9 cellular contexts compared by ENCODE assay signal in genomic region chr15:78242128-78242527, GRCh38. TPM values are rescaled to one million over a fixed set of nuclear protein-coding genes. Genes with fewer than 3 reads are reported as not detected.
DNase-seq lines count a peak whose midpoint lies in the region; ATAC-seq and TF ChIP-seq lines count a peak whose summit lies in the region.
"Had no signal": no experiment of that assay in that cellular context is flagged by ENCODE, and none has a peak within 500 bp of the region (broad histone marks: within the 10 kb centered on the region; RNA-seq: fewer than 3 reads in every experiment).

No MANE protein-coding gene starts in this region.

- H3K27me3 ChIP-seq in DOHH2 (ENCODE audit: control insufficient read depth, low read length): peaks cover 5% of the 10 kb centered on the region
- no peaks in the 10 kb centered on the region for H3K27me3 ChIP-seq in lower lobe of right lung (ENCODE audit: low read depth)
- H3K27me3 ChIP-seq: upper lobe of left lung had no signal

- no peak for ATAC-seq in activated CD8-positive, alpha-beta T cell treated with anti-CD3 and anti-CD28 coated beads, Interleukin-2, amount 10 ng/mL, durations not matched to agents 7 days and 5 days
- ATAC-seq in lower lobe of right lung (peak in 1 of 2 donors; percentile 14), HG03469 (IDR thresholded peaks at IDR 0.05; ENCODE audit: unreplicated experiment) (no peak)

- no peaks in the 10 kb centered on the region for H3K79me2 ChIP-seq in DOHH2 (ENCODE audit: control insufficient read depth, low read length)

- CTCF ChIA-PET in activated CD8-positive, alpha-beta T cell treated with anti-CD3 and anti-CD28 coated beads, Interleukin-2, amount 10 ng/mL, durations not matched to agents 7 days and 5 days (lab: Charles Lee): interaction anchor here (0.6 to 5.6 kb wide), 19 partner anchors 12 to 294 kb away, joined by 3 to 107 read pairs (median 7); partner anchors contain the start of genes CIB2, DNAJA4 and SKIC8

- intact Hi-C loops in lower lobe of right lung (cut with DNase I): no loop called here

- H3K9me3 ChIP-seq in DOHH2 (ENCODE audit: control insufficient read depth, insufficient read depth, low read length): no peaks in the 10 kb centered on the region
- no peaks in the 10 kb centered on the region for H3K9me3 ChIP-seq in lower lobe of right lung
- H3K9me3 ChIP-seq: upper lobe of left lung had no signal

- no peaks in the 10 kb centered on the region for H3F3A ChIP-seq in DOHH2 (ENCODE audit: control insufficient read depth, insufficient read depth)

- H3K36me3 ChIP-seq in DOHH2 (ENCODE audit: control insufficient read depth, low read length): no peaks in the 10 kb centered on the region
- no peaks in the 10 kb centered on the region for H3K36me3 ChIP-seq in lower lobe of right lung
- H3K36me3 ChIP-seq: upper lobe of left lung had no signal

- H3K36me3 Mint-ChIP-seq in activated CD8-positive, alpha-beta T cell treated with anti-CD3 and anti-CD28 coated beads, Interleukin-2, amount 10 ng/mL, durations not matched to agents 7 days and 5 days (ENCODE audit: low read depth): no peaks in the 10 kb centered on the region

- no peaks in the 10 kb centered on the region for H3K9me3 Mint-ChIP-seq in activated CD8-positive, alpha-beta T cell treated with anti-CD3 and anti-CD28 coated beads, Interleukin-2, amount 10 ng/mL, durations not matched to agents 7 days and 5 days (ENCODE audit: insufficient read depth)

- H3K4me1 ChIP-seq in DOHH2 (ENCODE audit: control insufficient read depth, low read length) (no peaks in the 10 kb centered on the region), lower lobe of right lung (no peaks in the 10 kb centered on the region)

- H3K4me2 ChIP-seq in DOHH2 (ENCODE audit: low read length): no peak overlapping the region

- H3K27ac Mint-ChIP-seq in activated CD8-positive, alpha-beta T cell treated with anti-CD3 and anti-CD28 coated beads, Interleukin-2, amount 10 ng/mL, durations not matched to agents 7 days and 5 days: no peak overlapping the region

- H3K4me3 ChIP-seq in DOHH2 (ENCODE audit: low read length): no peak overlapping the region
- H3K4me3 ChIP-seq in lower lobe of right lung: no peak overlapping the region
- H3K4me3 ChIP-seq: upper lobe of left lung had no signal

- no peaks in the 10 kb centered on the region for H4K20me1 ChIP-seq in DOHH2 (ENCODE audit: control insufficient read depth, insufficient read depth, low read depth, low read length)

- peaks cover 6% of the 10 kb centered on the region for H3K4me1 Mint-ChIP-seq in activated CD8-positive, alpha-beta T cell treated with anti-CD3 and anti-CD28 coated beads, Interleukin-2, amount 10 ng/mL, durations not matched to agents 7 days and 5 days (ENCODE audit: low read depth)

- no peak overlapping the region for H3K4me3 Mint-ChIP-seq in activated CD8-positive, alpha-beta T cell treated with anti-CD3 and anti-CD28 coated beads, Interleukin-2, amount 10 ng/mL, durations not matched to agents 7 days and 5 days

- POLR2A ChIA-PET in activated CD8-positive, alpha-beta T cell treated with anti-CD3 and anti-CD28 coated beads, Interleukin-2, amount 10 ng/mL, durations not matched to agents 7 days and 5 days (lab: Charles Lee): interaction anchor here (0.6 kb wide), 1 partner anchor 129 kb away, joined by 3 read pairs; no protein-coding TSS in a partner anchor

- TF ChIP-seq CTCF in DOHH2 (IDR thresholded peaks at IDR 0.05; ENCODE audit: low read depth, low read length, poor library complexity, severe bottlenecking) (peak; percentile 43), lower lobe of right lung (IDR thresholded peaks at IDR 0.05) (peak; percentile 19)

- H3K27ac ChIP-seq in DOHH2 (ENCODE audit: low read depth, low read length) (no peak overlapping the region), lower lobe of right lung (no peak overlapping the region)
- H3K27ac ChIP-seq: upper lobe of left lung had no signal

- H3K9me2 ChIP-seq in DOHH2 (replicated peaks; ENCODE audit: control insufficient read depth, low read length): no peaks in the 10 kb centered on the region

- DNase-seq in HuH-7 (ENCODE audit: low spot score): peak; percentile 69
- peak; percentile 50 for DNase-seq in activated CD8-positive, alpha-beta T cell treated with anti-CD3 and anti-CD28 coated beads, Interleukin-2, amount 10 ng/mL, durations not matched to agents 7 days and 5 days
- DNase-seq in lower lobe of right lung: no peak
- no peak for DNase-seq in mesenteric fat pad (ENCODE audit: low spot score)
- no peak for DNase-seq in NCI-H526 treated with DMSO at 0.1 percent for 48 hours (lab: John Stamatoyannopoulos, UW)
- DNase-seq in putamen (ENCODE audit: low spot score): no peak
- DNase-seq: upper lobe of left lung had no signal

- no peaks in the 10 kb centered on the region for H3K27me3 Mint-ChIP-seq in activated CD8-positive, alpha-beta T cell treated with anti-CD3 and anti-CD28 coated beads, Interleukin-2, amount 10 ng/mL, durations not matched to agents 7 days and 5 days (ENCODE audit: low read depth)

RNA-seq across cellular contexts. Expression of gene ACSBG1, which starts 7.8 kb away (rescaled TPM):
- under 1 TPM; 0.66 to 0.81 TPM for total RNA-seq in activated CD8-positive, alpha-beta T cell treated with anti-CD3 and anti-CD28 coated beads, Interleukin-2, amount 10 ng/mL, durations not matched to agents 7 days and 5 days
- 1.8 TPM for total RNA-seq in lower lobe of right lung
- not detected for total RNA-seq in mesenteric fat pad

RNA-seq across cellular contexts. Expression of gene DNAJA4, which starts 22.2 kb away (rescaled TPM):
- 10 to 100 TPM; 29.7 TPM for total RNA-seq in activated CD8-positive, alpha-beta T cell treated with anti-CD3 and anti-CD28 coated beads, Interleukin-2, amount 10 ng/mL, durations not matched to agents 7 days and 5 days
- total RNA-seq in lower lobe of right lung (34.4 TPM), mesenteric fat pad (21.4 TPM)

RNA-seq across cellular contexts. Expression of gene SKIC8, which starts 57.3 kb away (rescaled TPM):
- total RNA-seq in activated CD8-positive, alpha-beta T cell treated with anti-CD3 and anti-CD28 coated beads, Interleukin-2, amount 10 ng/mL, durations not matched to agents 7 days and 5 days: 10 to 100 TPM; 47.4 to 50.3 TPM
- total RNA-seq in lower lobe of right lung (44.4 TPM), mesenteric fat pad (50.9 TPM)

Comparison
In these comparisons a context has a peak if more than half of its experiments do, and no peak if none do; other contexts are left out.
1. DNase-seq: peak in HuH-7 (single experiment) and activated CD8-positive, alpha-beta T cell treated with anti-CD3 and anti-CD28 coated beads, Interleukin-2, amount 10 ng/mL, durations not matched to agents 7 days and 5 days (single experiment); none in lower lobe of right lung (single experiment), mesenteric fat pad (single experiment), NCI-H526 treated with DMSO at 0.1 percent for 48 hours (single experiment) and putamen (single experiment).